In genomic region chr5:59275170-59275536, GRCh38 we compare ENCODE assay signal across 10 cellular contexts.
A peak's percentile ranks its signal among the peaks of the same experiment; 100 is the strongest.
DNase-seq lines count a peak whose midpoint lies in the region; ATAC-seq, FAIRE-seq and TF ChIP-seq lines count a peak whose summit lies in the region.
"Had no signal": no experiment of that assay in that cellular context is flagged by ENCODE, and none has a peak within 500 bp of the region (broad histone marks: within the 10 kb centered on the region; RNA-seq: fewer than 3 reads in every experiment).

No MANE protein-coding gene starts in this region.

- TF ChIP-seq CTCF in H1 (IDR thresholded peaks at IDR 0.05; ENCODE audit: control extremely low read depth in 1 of 3, insufficient read depth in 1 of 3, low read depth in 1 of 3, low read length in 3 of 3) = no peak
- no peak for TF ChIP-seq CTCF in tibial artery (IDR thresholded peaks at IDR 0.05)

- DNase-seq in activated CD4-positive, alpha-beta T cell treated with anti-CD3 and anti-CD28 coated beads, Interleukin-2, amount 10 ng/mL, durations not matched to agents 24 days and 14 days = no peak
- no peak for DNase-seq in activated CD4-positive, alpha-beta T cell treated with anti-CD3 and anti-CD28 coated beads for 48 hours
- DNase-seq in H1 (ENCODE audit: low read depth in 1 of 2, low spot score in 2 of 2) (no peak), tibial artery (no peak), medulla oblongata (ENCODE audit: extremely low spot score) (no peak)
- DNase-seq in activated effector memory CD4-positive, alpha-beta T cell treated with Interleukin-2 at 50 U/mL for 16 hours = no peak
- DNase-seq: activated gamma-delta T cell, occipital lobe had no signal

- H3K23ac ChIP-seq in H1 (ENCODE audit: insufficient read length) = no peak overlapping the region

- 64% methylated on average over 5 of the region's 5 CpGs; no CpG with 5 or more reads in 1 of the 2 experiments for WGBS in H1 (ENCODE audit: extremely low coverage in 1 of 2, insufficient coverage in 1 of 2, insufficient read length in 1 of 2, insufficient replicate concordance in 2 of 2, low coverage in 1 of 2, low lambda C conversion rate in 2 of 2, missing lambda C conversion rate in 1 of 2), 2 experiments

- H3K36me3 ChIP-seq in H1 (ENCODE audit: control insufficient read depth in 2 of 4, insufficient read depth in 4 of 4, low read length in 3 of 4) (no peaks in the 10 kb centered on the region), muscle layer of colon (ENCODE audit: insufficient read depth, low read length) (no peaks in the 10 kb centered on the region), tibial artery (no peaks in the 10 kb centered on the region)

- H3K9me3 ChIP-seq in H1 (ENCODE audit: insufficient read depth in 2 of 2, low read depth in 1 of 2, low read length in 1 of 2) (no peaks in the 10 kb centered on the region), muscle layer of colon (ENCODE audit: low read length) (no peaks in the 10 kb centered on the region), tibial artery (no peaks in the 10 kb centered on the region)

- H4K5ac ChIP-seq in H1 (ENCODE audit: insufficient read length, low read depth, low read length) = no peak overlapping the region

- no peak overlapping the region for H2BK15ac ChIP-seq in H1 (ENCODE audit: low read length)

- peak overlapping the region in 2 of 4 experiments; percentile 31 to 52; a peak in 4 of 8 replicates for H3K4me3 ChIP-seq in H1 (ENCODE audit: extremely low read depth in 1 of 4, insufficient read depth in 2 of 4, low read depth in 3 of 4, low read length in 4 of 4)
- H3K4me3 ChIP-seq in muscle layer of colon (ENCODE audit: low read depth in 1 of 2, low read length in 2 of 2) = peak overlapping the region; percentile 56 to 64
- H3K4me3 ChIP-seq in tibial artery = peak overlapping the region; percentile 54 to 63

- H3K27ac ChIP-seq in H1 (ENCODE audit: low read depth, low read length) = no peak overlapping the region
- H3K27ac ChIP-seq in muscle layer of colon (ENCODE audit: low read depth, low read length) = peak overlapping the region; percentile 94
- peak overlapping the region; percentile 75 to 81 for H3K27ac ChIP-seq in tibial artery

- H3K79me2 ChIP-seq in H1 (ENCODE audit: control insufficient read depth in 1 of 2, insufficient read depth in 2 of 2, low read length in 2 of 2) = no peaks in the 10 kb centered on the region

- H2BK12ac ChIP-seq in H1 (ENCODE audit: low read depth, low read length) = no peak overlapping the region

- POLR2A ChIA-PET in H1 (lab: Charles Lee; ENCODE audit: partially characterized antibody) = no interaction called here

- CTCF ChIA-PET in H1 (lab: Charles Lee; ENCODE audit: partially characterized antibody) = interaction anchor here (0.6 kb wide), 1 partner anchor 13 kb away, joined by 3 read pairs; no protein-coding TSS in a partner anchor

- no peaks in the 10 kb centered on the region for H3K4me1 ChIP-seq in H1 (replicated peaks in 1 of 4; ENCODE audit: control insufficient read depth in 3 of 4, insufficient read depth in 4 of 4, low read length in 3 of 4)
- peaks cover 22% of the 10 kb centered on the region for H3K4me1 ChIP-seq in muscle layer of colon (ENCODE audit: insufficient read depth, low read length)
- peaks cover 0 to 48% (median 12%) of the 10 kb centered on the region in 4 donors for H3K4me1 ChIP-seq in tibial artery

- intact Hi-C loops in activated CD4-positive, alpha-beta T cell treated with anti-CD3 and anti-CD28 coated beads, Interleukin-2, amount 10 ng/mL, durations not matched to agents 24 days and 14 days (cut with micrococcal nuclease) = no loop called here
- intact Hi-C loops in tibial artery (cut with DNase I; ENCODE audit: low total_unique reads) = no loop called here

- H3K36me3 Mint-ChIP-seq in activated CD4-positive, alpha-beta T cell treated with anti-CD3 and anti-CD28 coated beads, Interleukin-2, amount 10 ng/mL, durations not matched to agents 24 days and 14 days (ENCODE audit: low read depth) = no peaks in the 10 kb centered on the region

- no peak for TF ChIP-seq POLR2A in H1 (IDR thresholded peaks at IDR 0.05; ENCODE audit: control extremely low read depth in 1 of 2, low read depth in 2 of 2, low read length in 2 of 2)

- H2AFZ ChIP-seq in H1 (ENCODE audit: low read length) = peak overlapping the region; percentile 12; the same call in 1 of the 2 replicates

- no peak for TF ChIP-seq EP300 in H1 (IDR thresholded peaks at IDR 0.05; ENCODE audit: borderline replicate concordance in 1 of 2, low read depth in 2 of 2, low read length in 2 of 2)

- FAIRE-seq in H1 (lab: Jason Lieb, UNC) = no peak

- no peak for TF ChIP-seq RAD21 in H1 (IDR thresholded peaks at IDR 0.05 in 1 of 2, conservative IDR thresholded peaks at IDR 0.05 in 1 of 2; ENCODE audit: low read depth in 2 of 2, low read length in 2 of 2)

- no peak overlapping the region for H2BK120ac ChIP-seq in H1 (replicated peaks; ENCODE audit: low read depth, low read length)

- H3K27me3 ChIP-seq in H1 (replicated peaks in 1 of 4; ENCODE audit: control insufficient read depth in 3 of 4, extremely low read depth in 1 of 4, insufficient read depth in 3 of 4, low read length in 3 of 4) = no peaks in the 10 kb centered on the region
- H3K27me3 ChIP-seq in muscle layer of colon (ENCODE audit: control insufficient read depth in 1 of 2, insufficient read depth in 2 of 2, low read length in 2 of 2) = no peaks in the 10 kb centered on the region
- no peaks in the 10 kb centered on the region for H3K27me3 ChIP-seq in tibial artery

- ATAC-seq in GM19452 (IDR thresholded peaks at IDR 0.05; ENCODE audit: unreplicated experiment) = no peak

- H3K79me1 ChIP-seq in H1 (ENCODE audit: low read depth, low read length) = no peaks in the 10 kb centered on the region

- no peak overlapping the region for H4K8ac ChIP-seq in H1 (ENCODE audit: extremely low read depth, insufficient read depth, low read length)

- no peaks in the 10 kb centered on the region for H3K9me3 Mint-ChIP-seq in activated CD4-positive, alpha-beta T cell treated with anti-CD3 and anti-CD28 coated beads, Interleukin-2, amount 10 ng/mL, durations not matched to agents 24 days and 14 days

- H3K18ac ChIP-seq in H1 (ENCODE audit: extremely low read depth, low read length) = no peak overlapping the region

- H3K4me3 Mint-ChIP-seq in activated CD4-positive, alpha-beta T cell treated with anti-CD3 and anti-CD28 coated beads, Interleukin-2, amount 10 ng/mL, durations not matched to agents 24 days and 14 days = peak overlapping the region; percentile 52

- H3K4me1 Mint-ChIP-seq in activated CD4-positive, alpha-beta T cell treated with anti-CD3 and anti-CD28 coated beads, Interleukin-2, amount 10 ng/mL, durations not matched to agents 24 days and 14 days = peaks cover 9% of the 10 kb centered on the region

- no peak overlapping the region for H3K14ac ChIP-seq in H1 (ENCODE audit: insufficient read length)

- no peak overlapping the region for H2AK5ac ChIP-seq in H1 (ENCODE audit: low read depth, low read length)

- no peak overlapping the region for H3K56ac ChIP-seq in H1 (replicated peaks; ENCODE audit: insufficient read length, low read depth, low read length)

- no peak overlapping the region for H3K9ac ChIP-seq in H1 (replicated peaks in 1 of 4; ENCODE audit: extremely low read depth in 1 of 4, low read depth in 3 of 4, low read length in 3 of 4)
- peak overlapping the region; percentile 72 for H3K9ac ChIP-seq in muscle layer of colon (ENCODE audit: low read length)

- no peak overlapping the region for H3K4ac ChIP-seq in H1 (replicated peaks; ENCODE audit: insufficient read length, low read depth, low read length)

- H2BK5ac ChIP-seq in H1 (ENCODE audit: low read depth, low read length) = no peak overlapping the region

- peak overlapping the region; percentile 72 for H3K4me2 ChIP-seq in H1 (ENCODE audit: insufficient read depth in 1 of 2, low read depth in 2 of 2, low read length in 2 of 2)

- H3K27me3 Mint-ChIP-seq in activated CD4-positive, alpha-beta T cell treated with anti-CD3 and anti-CD28 coated beads, Interleukin-2, amount 10 ng/mL, durations not matched to agents 24 days and 14 days = peaks cover 34% of the 10 kb centered on the region

- H2BK20ac ChIP-seq in H1 (ENCODE audit: low read length) = no peak overlapping the region

- H4K91ac ChIP-seq in H1 (replicated peaks; ENCODE audit: insufficient read length, low read length) = no peak overlapping the region

- no peaks in the 10 kb centered on the region for H3K23me2 ChIP-seq in H1 (ENCODE audit: low read depth, low read length)

- H3K27ac Mint-ChIP-seq in activated CD4-positive, alpha-beta T cell treated with anti-CD3 and anti-CD28 coated beads, Interleukin-2, amount 10 ng/mL, durations not matched to agents 24 days and 14 days = no peak overlapping the region

- H4K20me1 ChIP-seq in H1 (replicated peaks in 1 of 2; ENCODE audit: control insufficient read depth in 1 of 2, insufficient read depth in 2 of 2, low read length in 2 of 2) = no peaks in the 10 kb centered on the region

TF ChIP-seq in H1, 55 proteins besides CTCF, POLR2A, EP300 and RAD21:
- no peak for TF ChIP-seq SP2 (IDR thresholded peaks at IDR 0.05; ENCODE audit: low read length)
TF ChIP-seq in H1: peak in this region for 0.
